1 cellular context compared by ENCODE assay signal in the genomic region with DNA sequence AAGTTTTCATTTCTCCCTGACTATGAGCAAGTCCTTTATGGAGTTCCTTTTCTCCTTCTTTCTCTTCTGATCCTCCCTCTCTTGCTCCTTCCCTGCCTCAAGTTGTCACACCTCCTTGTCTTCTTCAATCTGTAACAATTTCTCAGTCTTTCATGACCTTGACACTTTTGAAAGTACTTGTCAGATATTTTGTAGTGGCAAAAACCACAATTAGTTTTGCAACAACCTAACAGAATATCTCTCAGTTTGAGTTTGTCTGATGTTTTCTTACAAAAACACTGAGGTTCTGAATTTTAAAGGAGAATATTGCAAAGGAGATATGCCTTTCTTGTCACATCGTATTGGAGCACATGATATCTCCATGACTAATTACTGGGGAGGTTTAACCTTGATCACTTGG.
TF ChIP-seq lines count a peak whose summit lies in the region.

No MANE protein-coding gene starts in this region.

TF ChIP-seq in K562, 482 proteins besides CTCF, POLR2A, EP300 and RAD21 (continued from another document and continues in another):
- no peak for TF ChIP-seq AFF4 (CRISPR knock-in tag; IDR thresholded peaks at IDR 0.05)
- no peak for TF ChIP-seq PHF20 (IDR thresholded peaks at IDR 0.05; ENCODE audit: partially characterized antibody)
- TF ChIP-seq NRF1 (conservative IDR thresholded peaks at IDR 0.05 in 1 of 2, IDR thresholded peaks at IDR 0.05 in 1 of 2), result no peak
- no peak for TF ChIP-seq JUNB (CRISPR knock-in tag; conservative IDR thresholded peaks at IDR 0.05)
- TF ChIP-seq ZNF507 (tag; conservative IDR thresholded peaks at IDR 0.05), result no peak
- no peak for TF ChIP-seq ZNF57 (CRISPR knock-in tag; IDR thresholded peaks at IDR 0.05)
- TF ChIP-seq, protein P1, sequence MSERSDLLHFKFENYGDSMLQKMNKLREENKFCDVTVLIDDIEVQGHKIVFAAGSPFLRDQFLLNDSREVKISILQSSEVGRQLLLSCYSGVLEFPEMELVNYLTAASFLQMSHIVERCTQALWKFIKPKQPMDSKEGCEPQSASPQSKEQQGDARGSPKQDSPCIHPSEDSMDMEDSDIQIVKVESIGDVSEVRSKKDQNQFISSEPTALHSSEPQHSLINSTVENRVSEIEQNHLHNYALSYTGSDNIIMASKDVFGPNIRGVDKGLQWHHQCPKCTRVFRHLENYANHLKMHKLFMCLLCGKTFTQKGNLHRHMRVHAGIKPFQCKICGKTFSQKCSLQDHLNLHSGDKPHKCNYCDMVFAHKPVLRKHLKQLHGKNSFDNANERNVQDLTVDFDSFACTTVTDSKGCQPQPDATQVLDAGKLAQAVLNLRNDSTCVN (CRISPR knock-in tag; IDR thresholded peaks at IDR 0.05), result no peak
- peak; percentile 45; the same call in 1 of the 2 replicates for TF ChIP-seq L3MBTL2 (IDR thresholded peaks at IDR 0.05)
- TF ChIP-seq, protein P2, sequence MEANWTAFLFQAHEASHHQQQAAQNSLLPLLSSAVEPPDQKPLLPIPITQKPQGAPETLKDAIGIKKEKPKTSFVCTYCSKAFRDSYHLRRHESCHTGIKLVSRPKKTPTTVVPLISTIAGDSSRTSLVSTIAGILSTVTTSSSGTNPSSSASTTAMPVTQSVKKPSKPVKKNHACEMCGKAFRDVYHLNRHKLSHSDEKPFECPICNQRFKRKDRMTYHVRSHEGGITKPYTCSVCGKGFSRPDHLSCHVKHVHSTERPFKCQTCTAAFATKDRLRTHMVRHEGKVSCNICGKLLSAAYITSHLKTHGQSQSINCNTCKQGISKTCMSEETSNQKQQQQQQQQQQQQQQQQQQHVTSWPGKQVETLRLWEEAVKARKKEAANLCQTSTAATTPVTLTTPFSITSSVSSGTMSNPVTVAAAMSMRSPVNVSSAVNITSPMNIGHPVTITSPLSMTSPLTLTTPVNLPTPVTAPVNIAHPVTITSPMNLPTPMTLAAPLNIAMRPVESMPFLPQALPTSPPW (CRISPR knock-in tag; IDR thresholded peaks at IDR 0.05), result no peak
- no peak for TF ChIP-seq BACH1 (tag; IDR thresholded peaks at IDR 0.05)
- no peak for TF ChIP-seq XRCC3 (IDR thresholded peaks at IDR 0.05)
- no peak for TF ChIP-seq PTTG1 (tag; IDR thresholded peaks at IDR 0.05; ENCODE audit: low read depth)
- no peak for TF ChIP-seq RFX7 (CRISPR knock-in tag; IDR thresholded peaks at IDR 0.05)
- TF ChIP-seq KDM4B (IDR thresholded peaks at IDR 0.05; ENCODE audit: borderline replicate concordance in 2 of 2, low read depth in 1 of 2), result no peak
- TF ChIP-seq MGA (IDR thresholded peaks at IDR 0.05), result peak; percentile 29; the same call in 1 of the 2 replicates
- TF ChIP-seq, protein P3, sequence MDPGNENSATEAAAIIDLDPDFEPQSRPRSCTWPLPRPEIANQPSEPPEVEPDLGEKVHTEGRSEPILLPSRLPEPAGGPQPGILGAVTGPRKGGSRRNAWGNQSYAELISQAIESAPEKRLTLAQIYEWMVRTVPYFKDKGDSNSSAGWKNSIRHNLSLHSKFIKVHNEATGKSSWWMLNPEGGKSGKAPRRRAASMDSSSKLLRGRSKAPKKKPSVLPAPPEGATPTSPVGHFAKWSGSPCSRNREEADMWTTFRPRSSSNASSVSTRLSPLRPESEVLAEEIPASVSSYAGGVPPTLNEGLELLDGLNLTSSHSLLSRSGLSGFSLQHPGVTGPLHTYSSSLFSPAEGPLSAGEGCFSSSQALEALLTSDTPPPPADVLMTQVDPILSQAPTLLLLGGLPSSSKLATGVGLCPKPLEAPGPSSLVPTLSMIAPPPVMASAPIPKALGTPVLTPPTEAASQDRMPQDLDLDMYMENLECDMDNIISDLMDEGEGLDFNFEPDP (CRISPR knock-in tag; IDR thresholded peaks at IDR 0.05), result no peak
- TF ChIP-seq HMBOX1 (IDR thresholded peaks at IDR 0.05), result peak; percentile 79
- no peak for TF ChIP-seq ZNF224 (CRISPR knock-in tag; IDR thresholded peaks at IDR 0.05)
- TF ChIP-seq, protein P4, sequence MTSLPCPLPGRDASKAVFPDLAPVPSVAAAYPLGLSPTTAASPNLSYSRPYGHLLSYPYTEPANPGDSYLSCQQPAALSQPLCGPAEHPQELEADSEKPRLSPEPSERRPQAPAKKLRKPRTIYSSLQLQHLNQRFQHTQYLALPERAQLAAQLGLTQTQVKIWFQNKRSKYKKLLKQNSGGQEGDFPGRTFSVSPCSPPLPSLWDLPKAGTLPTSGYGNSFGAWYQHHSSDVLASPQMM (CRISPR knock-in tag; IDR thresholded peaks at IDR 0.05), result no peak
- no peak for TF ChIP-seq THRB (CRISPR knock-in tag; conservative IDR thresholded peaks at IDR 0.05)
- no peak for TF ChIP-seq ZNF24 (IDR thresholded peaks at IDR 0.05)
